In genomic region chr5:43025184-43025950, GRCh38 we compare ENCODE assay signal across 1 cellular context.
TF ChIP-seq lines count a peak whose summit lies in the region.

No MANE protein-coding gene starts in this region.

TF ChIP-seq in H1, 55 proteins besides CTCF, POLR2A, EP300 and RAD21:
- peak; percentile 53; the same call in 1 of the 2 replicates for TF ChIP-seq SUZ12 (IDR thresholded peaks at IDR 0.05; ENCODE audit: low read length)
- TF ChIP-seq NANOG (IDR thresholded peaks at IDR 0.05; ENCODE audit: insufficient read depth, low read depth, low read length, poor library complexity, severe bottlenecking): peak; percentile 14
- TF ChIP-seq EZH2 (IDR thresholded peaks at IDR 0.05; ENCODE audit: low read depth, low read length, severe bottlenecking): peak; percentile 5
TF ChIP-seq in H1: peak in this region for 3; not testable (repeated sequence) for 52.
